1 cellular context compared by ENCODE assay signal in the genomic region with DNA sequence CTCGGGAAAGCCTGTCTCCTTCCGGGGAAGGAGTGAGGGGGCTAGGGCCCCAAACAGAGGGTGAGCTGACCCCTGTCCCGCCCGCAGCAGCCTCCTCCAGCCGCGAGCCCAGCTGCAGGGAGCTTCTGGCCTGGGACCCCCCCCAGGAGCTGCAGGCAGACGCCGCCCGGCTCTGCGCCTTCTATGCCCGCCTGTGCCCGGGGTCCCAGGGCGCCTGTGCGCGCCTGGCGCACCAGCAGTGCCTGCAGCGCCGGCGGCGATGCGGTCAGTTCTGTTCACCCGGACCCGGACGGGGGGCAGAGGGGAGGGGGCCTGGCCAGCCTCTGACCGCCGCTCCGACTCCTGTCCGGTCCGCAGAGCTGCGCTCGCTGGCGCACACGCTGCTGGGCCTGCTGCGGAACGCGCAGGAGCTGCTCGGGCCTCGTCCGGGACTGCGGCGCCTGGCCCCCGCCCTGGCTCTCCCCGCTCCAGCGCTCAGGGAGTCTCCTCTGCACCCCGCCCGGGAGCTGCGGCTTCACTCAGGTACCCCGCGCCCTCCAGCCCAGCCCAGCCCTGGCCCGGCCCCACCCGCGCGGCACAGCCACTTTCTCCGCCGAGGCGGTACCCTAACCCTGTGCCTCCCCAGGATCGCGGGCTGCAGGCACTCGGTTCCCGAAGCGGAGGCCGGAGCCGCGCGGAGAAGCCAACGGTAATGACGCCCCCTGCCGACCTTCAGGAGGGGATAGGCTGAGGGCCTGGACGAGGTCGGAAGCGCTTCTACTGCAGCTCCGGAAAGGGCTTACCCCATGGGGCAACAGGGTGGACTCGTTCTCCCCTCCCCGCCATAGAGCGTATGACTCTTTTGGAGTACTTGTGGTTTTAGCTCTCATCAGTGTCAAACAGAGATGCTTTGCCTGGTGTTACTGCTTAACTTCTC.
A peak's percentile ranks its signal among the peaks of the same experiment; 100 is the strongest.
TF ChIP-seq lines count a peak whose summit lies in the region.

No MANE protein-coding gene starts in this region.

TF ChIP-seq in HepG2, 621 proteins besides CTCF, POLR2A, EP300 and RAD21 (continued from another document and continues in another):
- TF ChIP-seq, protein P1, sequence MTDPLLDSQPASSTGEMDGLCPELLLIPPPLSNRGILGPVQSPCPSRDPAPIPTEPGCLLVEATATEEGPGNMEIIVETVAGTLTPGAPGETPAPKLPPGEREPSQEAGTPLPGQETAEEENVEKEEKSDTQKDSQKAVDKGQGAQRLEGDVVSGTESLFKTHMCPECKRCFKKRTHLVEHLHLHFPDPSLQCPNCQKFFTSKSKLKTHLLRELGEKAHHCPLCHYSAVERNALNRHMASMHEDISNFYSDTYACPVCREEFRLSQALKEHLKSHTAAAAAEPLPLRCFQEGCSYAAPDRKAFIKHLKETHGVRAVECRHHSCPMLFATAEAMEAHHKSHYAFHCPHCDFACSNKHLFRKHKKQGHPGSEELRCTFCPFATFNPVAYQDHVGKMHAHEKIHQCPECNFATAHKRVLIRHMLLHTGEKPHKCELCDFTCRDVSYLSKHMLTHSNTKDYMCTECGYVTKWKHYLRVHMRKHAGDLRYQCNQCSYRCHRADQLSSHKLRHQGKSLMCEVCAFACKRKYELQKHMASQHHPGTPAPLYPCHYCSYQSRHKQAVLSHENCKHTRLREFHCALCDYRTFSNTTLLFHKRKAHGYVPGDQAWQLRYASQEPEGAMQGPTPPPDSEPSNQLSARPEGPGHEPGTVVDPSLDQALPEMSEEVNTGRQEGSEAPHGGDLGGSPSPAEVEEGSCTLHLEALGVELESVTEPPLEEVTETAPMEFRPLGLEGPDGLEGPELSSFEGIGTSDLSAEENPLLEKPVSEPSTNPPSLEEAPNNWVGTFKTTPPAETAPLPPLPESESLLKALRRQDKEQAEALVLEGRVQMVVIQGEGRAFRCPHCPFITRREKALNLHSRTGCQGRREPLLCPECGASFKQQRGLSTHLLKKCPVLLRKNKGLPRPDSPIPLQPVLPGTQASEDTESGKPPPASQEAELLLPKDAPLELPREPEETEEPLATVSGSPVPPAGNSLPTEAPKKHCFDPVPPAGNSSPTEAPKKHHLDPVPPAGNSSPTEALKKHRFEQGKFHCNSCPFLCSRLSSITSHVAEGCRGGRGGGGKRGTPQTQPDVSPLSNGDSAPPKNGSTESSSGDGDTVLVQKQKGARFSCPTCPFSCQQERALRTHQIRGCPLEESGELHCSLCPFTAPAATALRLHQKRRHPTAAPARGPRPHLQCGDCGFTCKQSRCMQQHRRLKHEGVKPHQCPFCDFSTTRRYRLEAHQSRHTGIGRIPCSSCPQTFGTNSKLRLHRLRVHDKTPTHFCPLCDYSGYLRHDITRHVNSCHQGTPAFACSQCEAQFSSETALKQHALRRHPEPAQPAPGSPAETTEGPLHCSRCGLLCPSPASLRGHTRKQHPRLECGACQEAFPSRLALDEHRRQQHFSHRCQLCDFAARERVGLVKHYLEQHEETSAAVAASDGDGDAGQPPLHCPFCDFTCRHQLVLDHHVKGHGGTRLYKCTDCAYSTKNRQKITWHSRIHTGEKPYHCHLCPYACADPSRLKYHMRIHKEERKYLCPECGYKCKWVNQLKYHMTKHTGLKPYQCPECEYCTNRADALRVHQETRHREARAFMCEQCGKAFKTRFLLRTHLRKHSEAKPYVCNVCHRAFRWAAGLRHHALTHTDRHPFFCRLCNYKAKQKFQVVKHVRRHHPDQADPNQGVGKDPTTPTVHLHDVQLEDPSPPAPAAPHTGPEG (CRISPR knock-in tag; IDR thresholded peaks at IDR 0.05) = no peak
- peak; percentile 36; the same call in 1 of the 2 replicates for TF ChIP-seq ZMYM4 (CRISPR knock-in tag; IDR thresholded peaks at IDR 0.05)
- TF ChIP-seq, protein P2, sequence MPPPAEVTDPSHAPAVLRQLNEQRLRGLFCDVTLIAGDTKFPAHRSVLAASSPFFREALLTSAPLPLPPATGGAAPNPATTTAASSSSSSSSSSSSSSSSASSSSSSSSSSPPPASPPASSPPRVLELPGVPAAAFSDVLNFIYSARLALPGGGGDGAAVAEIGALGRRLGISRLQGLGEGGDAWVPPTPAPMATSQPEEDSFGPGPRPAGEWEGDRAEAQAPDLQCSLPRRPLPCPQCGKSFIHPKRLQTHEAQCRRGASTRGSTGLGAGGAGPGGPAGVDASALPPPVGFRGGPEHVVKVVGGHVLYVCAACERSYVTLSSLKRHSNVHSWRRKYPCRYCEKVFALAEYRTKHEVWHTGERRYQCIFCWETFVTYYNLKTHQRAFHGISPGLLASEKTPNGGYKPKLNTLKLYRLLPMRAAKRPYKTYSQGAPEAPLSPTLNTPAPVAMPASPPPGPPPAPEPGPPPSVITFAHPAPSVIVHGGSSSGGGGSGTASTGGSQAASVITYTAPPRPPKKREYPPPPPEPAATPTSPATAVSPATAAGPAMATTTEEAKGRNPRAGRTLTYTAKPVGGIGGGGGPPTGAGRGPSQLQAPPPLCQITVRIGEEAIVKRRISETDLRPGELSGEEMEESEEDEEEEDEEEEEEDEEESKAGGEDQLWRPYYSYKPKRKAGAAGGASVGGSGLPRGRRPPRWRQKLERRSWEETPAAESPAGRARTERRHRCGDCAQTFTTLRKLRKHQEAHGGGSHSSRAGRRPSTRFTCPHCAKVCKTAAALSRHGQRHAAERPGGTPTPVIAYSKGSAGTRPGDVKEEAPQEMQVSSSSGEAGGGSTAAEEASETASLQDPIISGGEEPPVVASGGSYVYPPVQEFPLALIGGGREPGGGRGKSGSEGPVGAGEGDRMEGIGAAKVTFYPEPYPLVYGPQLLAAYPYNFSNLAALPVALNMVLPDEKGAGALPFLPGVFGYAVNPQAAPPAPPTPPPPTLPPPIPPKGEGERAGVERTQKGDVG (CRISPR knock-in tag; IDR thresholded peaks at IDR 0.05; ENCODE audit: borderline replicate concordance) = no peak
- TF ChIP-seq, protein P3, sequence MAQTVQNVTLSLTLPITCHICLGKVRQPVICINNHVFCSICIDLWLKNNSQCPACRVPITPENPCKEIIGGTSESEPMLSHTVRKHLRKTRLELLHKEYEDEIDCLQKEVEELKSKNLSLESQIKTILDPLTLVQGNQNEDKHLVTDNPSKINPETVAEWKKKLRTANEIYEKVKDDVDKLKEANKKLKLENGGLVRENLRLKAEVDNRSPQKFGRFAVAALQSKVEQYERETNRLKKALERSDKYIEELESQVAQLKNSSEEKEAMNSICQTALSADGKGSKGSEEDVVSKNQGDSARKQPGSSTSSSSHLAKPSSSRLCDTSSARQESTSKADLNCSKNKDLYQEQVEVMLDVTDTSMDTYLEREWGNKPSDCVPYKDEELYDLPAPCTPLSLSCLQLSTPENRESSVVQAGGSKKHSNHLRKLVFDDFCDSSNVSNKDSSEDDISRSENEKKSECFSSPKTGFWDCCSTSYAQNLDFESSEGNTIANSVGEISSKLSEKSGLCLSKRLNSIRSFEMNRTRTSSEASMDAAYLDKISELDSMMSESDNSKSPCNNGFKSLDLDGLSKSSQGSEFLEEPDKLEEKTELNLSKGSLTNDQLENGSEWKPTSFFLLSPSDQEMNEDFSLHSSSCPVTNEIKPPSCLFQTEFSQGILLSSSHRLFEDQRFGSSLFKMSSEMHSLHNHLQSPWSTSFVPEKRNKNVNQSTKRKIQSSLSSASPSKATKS (CRISPR knock-in tag; IDR thresholded peaks at IDR 0.05) = no peak
- TF ChIP-seq NR3C1 (CRISPR knock-in tag; IDR thresholded peaks at IDR 0.05) = no peak
- TF ChIP-seq TBX3 (IDR thresholded peaks at IDR 0.05; ENCODE audit: borderline replicate concordance) = no peak
- TF ChIP-seq ZNF598 (CRISPR knock-in tag; IDR thresholded peaks at IDR 0.05; ENCODE audit: borderline replicate concordance) = no peak
- TF ChIP-seq ZNF281 (CRISPR knock-in tag; IDR thresholded peaks at IDR 0.05; ENCODE audit: borderline replicate concordance) = no peak
- TF ChIP-seq KDM3A (CRISPR knock-in tag; IDR thresholded peaks at IDR 0.05; ENCODE audit: low read depth) = no peak
- TF ChIP-seq ZBTB3 (CRISPR knock-in tag; IDR thresholded peaks at IDR 0.05; ENCODE audit: borderline replicate concordance, low read depth) = no peak
- no peak for TF ChIP-seq BHLHE40 (IDR thresholded peaks at IDR 0.05; ENCODE audit: low read length)
- no peak for TF ChIP-seq ISX (CRISPR knock-in tag; conservative IDR thresholded peaks at IDR 0.05)
- no peak for TF ChIP-seq ZNF138 (CRISPR knock-in tag; IDR thresholded peaks at IDR 0.05; ENCODE audit: low read depth)
- TF ChIP-seq ZBTB43 (CRISPR knock-in tag; conservative IDR thresholded peaks at IDR 0.05) = no peak
- no peak for TF ChIP-seq TBL1XR1 (IDR thresholded peaks at IDR 0.05; ENCODE audit: borderline replicate concordance, low read length, partially characterized antibody)
- no peak for TF ChIP-seq PPARG (CRISPR knock-in tag; conservative IDR thresholded peaks at IDR 0.05)
- TF ChIP-seq MEF2D (CRISPR knock-in tag; IDR thresholded peaks at IDR 0.05) = no peak
- TF ChIP-seq, protein P4, sequence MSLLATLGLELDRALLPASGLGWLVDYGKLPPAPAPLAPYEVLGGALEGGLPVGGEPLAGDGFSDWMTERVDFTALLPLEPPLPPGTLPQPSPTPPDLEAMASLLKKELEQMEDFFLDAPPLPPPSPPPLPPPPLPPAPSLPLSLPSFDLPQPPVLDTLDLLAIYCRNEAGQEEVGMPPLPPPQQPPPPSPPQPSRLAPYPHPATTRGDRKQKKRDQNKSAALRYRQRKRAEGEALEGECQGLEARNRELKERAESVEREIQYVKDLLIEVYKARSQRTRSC (CRISPR knock-in tag; IDR thresholded peaks at IDR 0.05; ENCODE audit: low read depth) = no peak
- TF ChIP-seq KLF13 (CRISPR knock-in tag; IDR thresholded peaks at IDR 0.05) = no peak
- no peak for TF ChIP-seq GZF1 (CRISPR knock-in tag; IDR thresholded peaks at IDR 0.05)
- no peak; the same call in 1 of the 2 replicates for TF ChIP-seq ZNF766 (CRISPR knock-in tag; IDR thresholded peaks at IDR 0.05; ENCODE audit: borderline replicate concordance)
- TF ChIP-seq, protein P5, sequence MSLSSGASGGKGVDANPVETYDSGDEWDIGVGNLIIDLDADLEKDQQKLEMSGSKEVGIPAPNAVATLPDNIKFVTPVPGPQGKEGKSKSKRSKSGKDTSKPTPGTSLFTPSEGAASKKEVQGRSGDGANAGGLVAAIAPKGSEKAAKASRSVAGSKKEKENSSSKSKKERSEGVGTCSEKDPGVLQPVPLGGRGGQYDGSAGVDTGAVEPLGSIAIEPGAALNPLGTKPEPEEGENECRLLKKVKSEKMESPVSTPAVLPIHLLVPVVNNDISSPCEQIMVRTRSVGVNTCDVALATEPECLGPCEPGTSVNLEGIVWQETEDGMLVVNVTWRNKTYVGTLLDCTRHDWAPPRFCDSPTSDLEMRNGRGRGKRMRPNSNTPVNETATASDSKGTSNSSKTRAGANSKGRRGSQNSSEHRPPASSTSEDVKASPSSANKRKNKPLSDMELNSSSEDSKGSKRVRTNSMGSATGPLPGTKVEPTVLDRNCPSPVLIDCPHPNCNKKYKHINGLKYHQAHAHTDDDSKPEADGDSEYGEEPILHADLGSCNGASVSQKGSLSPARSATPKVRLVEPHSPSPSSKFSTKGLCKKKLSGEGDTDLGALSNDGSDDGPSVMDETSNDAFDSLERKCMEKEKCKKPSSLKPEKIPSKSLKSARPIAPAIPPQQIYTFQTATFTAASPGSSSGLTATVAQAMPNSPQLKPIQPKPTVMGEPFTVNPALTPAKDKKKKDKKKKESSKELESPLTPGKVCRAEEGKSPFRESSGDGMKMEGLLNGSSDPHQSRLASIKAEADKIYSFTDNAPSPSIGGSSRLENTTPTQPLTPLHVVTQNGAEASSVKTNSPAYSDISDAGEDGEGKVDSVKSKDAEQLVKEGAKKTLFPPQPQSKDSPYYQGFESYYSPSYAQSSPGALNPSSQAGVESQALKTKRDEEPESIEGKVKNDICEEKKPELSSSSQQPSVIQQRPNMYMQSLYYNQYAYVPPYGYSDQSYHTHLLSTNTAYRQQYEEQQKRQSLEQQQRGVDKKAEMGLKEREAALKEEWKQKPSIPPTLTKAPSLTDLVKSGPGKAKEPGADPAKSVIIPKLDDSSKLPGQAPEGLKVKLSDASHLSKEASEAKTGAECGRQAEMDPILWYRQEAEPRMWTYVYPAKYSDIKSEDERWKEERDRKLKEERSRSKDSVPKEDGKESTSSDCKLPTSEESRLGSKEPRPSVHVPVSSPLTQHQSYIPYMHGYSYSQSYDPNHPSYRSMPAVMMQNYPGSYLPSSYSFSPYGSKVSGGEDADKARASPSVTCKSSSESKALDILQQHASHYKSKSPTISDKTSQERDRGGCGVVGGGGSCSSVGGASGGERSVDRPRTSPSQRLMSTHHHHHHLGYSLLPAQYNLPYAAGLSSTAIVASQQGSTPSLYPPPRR (CRISPR knock-in tag; IDR thresholded peaks at IDR 0.05; ENCODE audit: borderline replicate concordance) = no peak
- no peak for TF ChIP-seq SMARCE1 (IDR thresholded peaks at IDR 0.05; ENCODE audit: borderline replicate concordance)
- no peak for TF ChIP-seq RARA (CRISPR knock-in tag; IDR thresholded peaks at IDR 0.05)
- no peak for TF ChIP-seq ZNF367 (CRISPR knock-in tag; IDR thresholded peaks at IDR 0.05; ENCODE audit: borderline replicate concordance)
- TF ChIP-seq, protein P6, sequence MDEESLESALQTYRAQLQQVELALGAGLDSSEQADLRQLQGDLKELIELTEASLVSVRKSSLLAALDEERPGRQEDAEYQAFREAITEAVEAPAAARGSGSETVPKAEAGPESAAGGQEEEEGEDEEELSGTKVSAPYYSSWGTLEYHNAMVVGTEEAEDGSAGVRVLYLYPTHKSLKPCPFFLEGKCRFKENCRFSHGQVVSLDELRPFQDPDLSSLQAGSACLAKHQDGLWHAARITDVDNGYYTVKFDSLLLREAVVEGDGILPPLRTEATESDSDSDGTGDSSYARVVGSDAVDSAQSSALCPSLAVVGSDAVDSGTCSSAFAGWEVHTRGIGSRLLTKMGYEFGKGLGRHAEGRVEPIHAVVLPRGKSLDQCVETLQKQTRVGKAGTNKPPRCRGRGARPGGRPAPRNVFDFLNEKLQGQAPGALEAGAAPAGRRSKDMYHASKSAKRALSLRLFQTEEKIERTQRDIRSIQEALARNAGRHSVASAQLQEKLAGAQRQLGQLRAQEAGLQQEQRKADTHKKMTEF (CRISPR knock-in tag; IDR thresholded peaks at IDR 0.05) = no peak
- TF ChIP-seq ELF1 (CRISPR knock-in tag; IDR thresholded peaks at IDR 0.05) = no peak
